Comparison of ENCODE assay signal across 21 cellular contexts in the genomic region with DNA sequence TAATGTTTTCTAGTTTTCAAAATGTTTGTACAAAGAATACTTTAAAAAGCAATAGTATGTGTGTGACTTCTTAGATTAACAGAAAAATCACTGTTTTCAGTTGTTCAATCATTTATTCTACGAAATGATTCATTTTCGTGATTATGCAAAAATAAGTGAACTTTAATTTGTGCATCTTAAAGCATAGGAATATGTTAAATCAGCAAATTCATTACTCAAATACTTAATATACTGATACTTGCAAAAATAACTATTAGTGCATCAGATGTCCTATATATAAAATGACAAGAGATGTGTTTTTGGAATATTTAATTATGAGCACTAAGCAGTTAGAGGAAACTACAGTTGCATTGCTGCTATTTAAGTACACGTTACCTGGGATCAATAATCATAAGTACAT. TPM values are rescaled to one million over a fixed set of nuclear protein-coding genes. Genes with fewer than 3 reads are reported as not detected.
DNase-seq lines count a peak whose midpoint lies in the region; ATAC-seq, FAIRE-seq and TF ChIP-seq lines count a peak whose summit lies in the region.
"Had no signal": no experiment of that assay in that cellular context is flagged by ENCODE, and none has a peak within 500 bp of the region (broad histone marks: within the 10 kb centered on the region; RNA-seq: fewer than 3 reads in every experiment).

No MANE protein-coding gene starts in this region.

- H3K9me3 ChIP-seq in HepG2 (ENCODE audit: low read length) (no peaks in the 10 kb centered on the region), right lobe of liver (no peaks in the 10 kb centered on the region), sigmoid colon (no peaks in the 10 kb centered on the region)

- in situ Hi-C loops in HepG2 (cut with HindIII; ENCODE audit: extremely low pct_ligation_motif_present, low pct_unique_long_range_greater_than_20kb), result no loop called here

- peaks cover 67% of the 10 kb centered on the region for H3K4me1 ChIP-seq in HepG2 (ENCODE audit: insufficient read depth, low read length)
- H3K4me1 ChIP-seq in right lobe of liver, result peaks cover 0 to 10% (median 0%) of the 10 kb centered on the region in 4 donors
- no peaks in the 10 kb centered on the region for H3K4me1 ChIP-seq in sigmoid colon

- POLR2A ChIA-PET in HepG2 (lab: Yijun Ruan, JAX), result no interaction called here

- ATAC-seq in HepG2 (no peak), right lobe of liver (no peak)

- H4K20me1 ChIP-seq in HepG2 (ENCODE audit: insufficient read depth, low read length), result no peaks in the 10 kb centered on the region

- H3K36me3 ChIP-seq in HepG2 (replicated peaks in 1 of 2; ENCODE audit: control insufficient read depth in 1 of 2, insufficient read depth in 2 of 2, low read length in 2 of 2) (no peaks in the 10 kb centered on the region; a peak in 2 of 5 replicates), right lobe of liver (no peaks in the 10 kb centered on the region), sigmoid colon (no peaks in the 10 kb centered on the region)

- intact Hi-C loops in HepG2 (cut with micrococcal nuclease; ENCODE audit: unreplicated experiment), result no loop called here
- intact Hi-C loops in right lobe of liver (cut with DNase I), result no loop called here
- intact Hi-C loops in sigmoid colon (cut with DNase I), result no loop called here

- no peak overlapping the region for H3K4me2 ChIP-seq in HepG2 (ENCODE audit: low read depth, low read length)

- DNase-seq in HepG2 (ENCODE audit: low spot score) (no peak), right lobe of liver (no peak), urothelium cell line (ENCODE audit: low spot score) (no peak), DMS 273 treated with DMSO at 0.1 percent for 48 hours (lab: John Stamatoyannopoulos, UW) (no peak), sigmoid colon (no peak)
- DNase-seq: 8988T; C1 segment of cervical spinal cord; Calu3; CD4-positive, alpha-beta memory T cell; COR-L47; DMS153; DND-41; GM23248; H7; HCEC 1CT had no signal

- WGBS in HepG2 (ENCODE audit: low lambda C conversion rate), result 96% methylated on average over 3 of the region's 3 CpGs
- WGBS in right lobe of liver (ENCODE audit: insufficient coverage, low coverage, low lambda C conversion rate, missing lambda C conversion rate), result 80% methylated on average over 3 of the region's 3 CpGs
- WGBS in sigmoid colon, 2 donors, result 93 to 94% methylated on average over 3 of the region's 3 CpGs

- peaks cover 99% of the 10 kb centered on the region for H3K79me2 ChIP-seq in HepG2 (ENCODE audit: insufficient read depth, low read length)

- H3K27me3 ChIP-seq in HepG2 (ENCODE audit: control insufficient read depth in 1 of 2, insufficient read depth in 2 of 2, low read length in 2 of 2) (no peaks in the 10 kb centered on the region), right lobe of liver (no peaks in the 10 kb centered on the region), sigmoid colon (no peaks in the 10 kb centered on the region)

- H2AFZ ChIP-seq in HepG2 (ENCODE audit: low read length), result no peak overlapping the region
- H2AFZ ChIP-seq: GM23248 had no signal

- TF ChIP-seq EP300 in HepG2 (IDR thresholded peaks at IDR 0.05; ENCODE audit: low read depth in 2 of 2, low read length in 2 of 2), result no peak
- no peak for TF ChIP-seq EP300 in HepG2 (CRISPR knock-in tag; IDR thresholded peaks at IDR 0.05; ENCODE audit: borderline replicate concordance)
- TF ChIP-seq EP300 in sigmoid colon (IDR thresholded peaks at IDR 0.05), result no peak

- no peak for FAIRE-seq in HepG2 (lab: Jason Lieb, UNC)
- peak; percentile 58 for FAIRE-seq in colon (lab: Jason Lieb, UNC)
- peak; percentile 27 for FAIRE-seq in islet of Langerhans (lab: Jason Lieb, UNC)
- no peak for FAIRE-seq in urothelium cell line (lab: Jason Lieb, UNC)
- FAIRE-seq: G401.6, GM12892, GM19239, H1 had no signal

- TF ChIP-seq RAD21 in HepG2 (CRISPR knock-in tag; IDR thresholded peaks at IDR 0.05), result no peak

- H3K4me3 ChIP-seq in HepG2 (replicated peaks in 1 of 3; ENCODE audit: insufficient read depth in 1 of 3, low read depth in 2 of 3, low read length in 3 of 3) (no peak overlapping the region), right lobe of liver (no peak overlapping the region), sigmoid colon (no peak overlapping the region)
- H3K4me3 ChIP-seq: GM23248 had no signal

- TF ChIP-seq CTCF in HepG2 (CRISPR knock-in tag; IDR thresholded peaks at IDR 0.05) (no peak), right lobe of liver (IDR thresholded peaks at IDR 0.05) (no peak), sigmoid colon (IDR thresholded peaks at IDR 0.05) (no peak)

- H3K27ac ChIP-seq in HepG2 (ENCODE audit: extremely low read length, insufficient read depth, low read length) (no peak overlapping the region), right lobe of liver (no peak overlapping the region), sigmoid colon (no peak overlapping the region)
- H3K27ac ChIP-seq: GM23248 had no signal

- no peak overlapping the region for H3K9ac ChIP-seq in HepG2 (ENCODE audit: insufficient read depth, low read depth, low read length)
- H3K9ac ChIP-seq: GM23248 had no signal

- BruUV-seq in HepG2 (replicated peaks; lab: Mats Ljungman, UMichigan), result no TSS peak

- no peak for TF ChIP-seq POLR2A in HepG2 (IDR thresholded peaks at IDR 0.05; ENCODE audit: insufficient read depth in 1 of 2, low read depth in 2 of 2, low read length in 2 of 2)
- TF ChIP-seq POLR2A in right lobe of liver (IDR thresholded peaks at IDR 0.05), result no peak
- no peak for TF ChIP-seq POLR2A in sigmoid colon (IDR thresholded peaks at IDR 0.05)

- CTCF ChIA-PET in HepG2 (lab: Yijun Ruan, JAX; ENCODE audit: low intra/inter-chr PET ratio, low total read pairs), result no interaction called here

TF ChIP-seq in HepG2, 621 proteins besides CTCF, POLR2A, EP300 and RAD21:
- TF ChIP-seq ZNF460 (CRISPR knock-in tag; IDR thresholded peaks at IDR 0.05; ENCODE audit: borderline replicate concordance) (no peak), NFIB (CRISPR knock-in tag; IDR thresholded peaks at IDR 0.05; ENCODE audit: borderline replicate concordance) (no peak), MAFK (conservative IDR thresholded peaks at IDR 0.05 in 1 of 2, IDR thresholded peaks at IDR 0.05 in 1 of 2; ENCODE audit: low read length in 2 of 2) (peak; percentile 35 to 82; a peak in 3 of 4 replicates), ZNF891 (CRISPR knock-in tag; IDR thresholded peaks at IDR 0.05) (no peak), MAFF (IDR thresholded peaks at IDR 0.05; ENCODE audit: low read depth, low read length) (peak; percentile 79), NR2F2 (IDR thresholded peaks at IDR 0.05; ENCODE audit: borderline replicate concordance, low read depth) (no peak), POLR2G (IDR thresholded peaks at IDR 0.05; ENCODE audit: low read depth, low read length) (no peak)
TF ChIP-seq in HepG2: peak in this region for 2.

RNA-seq across cellular contexts. Expression of a gene that starts 11.0 kb away (rescaled TPM):
- total RNA-seq in HepG2 (2016; rRNA removed; fragmentation: Illumina TruSeq; extraction: Trizol) (42.9 and 76.4 TPM in 2 replicates), right lobe of liver (10 to 100 TPM; 14.8 to 34.3 (median 31.1) TPM), sigmoid colon (10 to 100 TPM in 3 of 4 donors, 1 to 10 TPM in 1; 9.4 to 16.3 (median 12.0) TPM)
- 197 and 224 TPM in 2 replicates for total RNA-seq in HepG2 (2016; cell fraction: cytosol; rRNA removed; fragmentation: Illumina TruSeq; extraction: Trizol; ENCODE audit: low read depth)
- 43.4 and 67.6 TPM in 2 replicates for total RNA-seq in HepG2 (2016; cell fraction: insoluble cytoplasmic fraction; rRNA removed; fragmentation: Illumina TruSeq; extraction: Trizol)
- total RNA-seq in HepG2 (2016; cell fraction: membrane; rRNA removed; fragmentation: Illumina TruSeq; extraction: Trizol), result 53.4 and 59.2 TPM in 2 replicates
- total RNA-seq in HepG2 (2016; cell fraction: nucleus; rRNA removed; fragmentation: Illumina TruSeq; extraction: Trizol), result 328 and 346 TPM in 2 replicates
- polyA plus RNA-seq in HepG2 (2011; rRNA removed) (17.9 and 18.5 TPM in 2 replicates), sigmoid colon (under 1 TPM; 0.23 to 0.80 (median 0.60) TPM)
- 8.8 and 11.0 TPM in 2 replicates for polyA plus RNA-seq in HepG2 (2011; cell fraction: cytosol; rRNA removed)
- 21.4 and 35.4 TPM in 2 replicates for polyA plus RNA-seq in HepG2 (2011; cell fraction: nucleus; rRNA removed)
- polyA plus RNA-seq in HepG2 (2012), result 6.1 and 6.7 TPM in 2 replicates
- polyA plus RNA-seq in HepG2 (2016; cell fraction: cytosol; fragmentation: Illumina TruSeq; extraction: Trizol; ENCODE audit: low read depth), result 1.5 and 1.6 TPM in 2 replicates
- polyA plus RNA-seq in HepG2 (2016; cell fraction: insoluble cytoplasmic fraction; fragmentation: Illumina TruSeq; extraction: Trizol; ENCODE audit: low read depth), result 16.8 and 17.1 TPM in 2 replicates
- polyA plus RNA-seq in HepG2 (2016; cell fraction: membrane; fragmentation: Illumina TruSeq; extraction: Trizol; ENCODE audit: low read depth), result 2.0 and 3.2 TPM in 2 replicates
- polyA plus RNA-seq in HepG2 (2016; cell fraction: nucleus; fragmentation: Illumina TruSeq; extraction: Trizol; ENCODE audit: insufficient read depth, low read depth), result 27.3 and 29.1 TPM in 2 replicates
- polyA minus RNA-seq in HepG2 (2011; rRNA and poly(A)+ RNA removed; ENCODE audit: low replicate concordance), result 259 TPM in 1 of 2 replicates, not detected in the other
- 21.6 and 22.5 TPM in 2 replicates for polyA minus RNA-seq in HepG2 (2011; cell fraction: cytosol; rRNA and poly(A)+ RNA removed)
- 385 and 392 TPM in 2 replicates for polyA minus RNA-seq in HepG2 (2011; cell fraction: nucleus; rRNA and poly(A)+ RNA removed)
- total RNA-seq: Calu3; CD4-positive, alpha-beta memory T cell; GM23248 had no signal
- polyA plus RNA-seq: GM23248 had no signal
